Comparison of ENCODE assay signal across 8 cellular contexts in the genomic region with DNA sequence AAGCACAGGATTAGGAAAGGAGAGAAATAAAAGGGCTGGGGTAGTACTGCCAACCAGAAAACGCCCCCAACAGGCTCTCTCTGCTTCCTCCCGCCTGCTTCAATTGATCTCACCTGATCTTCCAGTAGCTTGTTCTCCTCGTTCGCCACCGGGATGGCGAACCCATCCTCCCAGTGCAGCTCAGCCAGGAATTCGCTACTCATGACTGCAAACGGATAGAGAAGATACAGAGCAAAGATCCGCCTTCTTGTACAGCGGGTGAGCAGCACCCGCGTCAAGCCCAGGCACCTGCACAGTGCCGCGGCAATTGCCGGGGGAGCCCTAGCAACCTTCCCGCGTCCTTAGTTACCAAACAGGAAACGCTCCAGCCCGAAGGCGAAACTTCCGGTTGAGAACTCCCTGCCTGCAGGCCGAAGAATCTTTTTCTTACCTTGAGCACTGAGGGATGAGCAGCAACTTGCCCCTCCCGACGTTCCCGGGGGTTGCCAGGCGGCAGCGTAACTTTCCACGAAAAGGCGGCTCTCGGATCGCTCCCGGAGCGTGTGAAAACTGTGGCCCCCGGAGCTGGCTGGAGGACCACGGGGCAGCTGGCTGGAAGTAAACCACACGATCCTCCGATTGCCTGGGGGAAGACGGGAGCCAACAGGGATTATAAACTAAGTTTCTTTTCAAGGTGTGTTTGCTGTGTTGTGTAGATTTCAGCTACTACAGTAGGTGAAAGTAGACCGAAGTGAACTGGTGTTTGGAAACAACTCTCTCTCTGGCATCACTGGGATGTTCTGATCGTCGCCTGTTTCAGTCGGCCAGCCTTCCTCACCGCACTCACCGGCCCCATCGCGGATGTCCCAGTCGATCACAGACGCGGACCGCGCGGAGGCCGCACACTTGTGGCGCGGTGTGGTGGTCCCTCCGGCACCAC. TPM values are rescaled to one million over a fixed set of nuclear protein-coding genes. Genes with fewer than 3 reads are reported as not detected.
DNase-seq lines count a peak whose midpoint lies in the region; ATAC-seq and TF ChIP-seq lines count a peak whose summit lies in the region.

A gene (minus strand): TSS at position 312 of the 919 bp plus-strand sequence. CDS start 109 bp downstream, at position 203.

- H3K27ac Mint-ChIP-seq in activated B cell treated with CpG ODN at 0.5 μM for 24 hours, result no peak within 1 kb of the TSS
- no peak within 1 kb of the TSS for H3K27ac Mint-ChIP-seq in central memory CD8-positive, alpha-beta T cell (ENCODE audit: low read depth)

- peaks cover 21% of the 10 kb centered on the region for H3K4me1 Mint-ChIP-seq in activated B cell treated with CpG ODN at 0.5 μM for 24 hours
- H3K4me1 Mint-ChIP-seq in central memory CD8-positive, alpha-beta T cell, result peaks cover 10% of the 10 kb centered on the region

- H3K36me3 Mint-ChIP-seq in activated B cell treated with CpG ODN at 0.5 μM for 24 hours (ENCODE audit: low read depth), result no peaks in the 10 kb centered on the region
- H3K36me3 Mint-ChIP-seq in central memory CD8-positive, alpha-beta T cell (ENCODE audit: insufficient read depth), result peaks cover 2% of the 10 kb centered on the region

- CTCF ChIA-PET in activated B cell treated with CpG ODN at 0.5 μM for 24 hours (lab: Charles Lee), result no interaction called here

- DNase-seq in NCI-H187 (lab: John Stamatoyannopoulos, UW) (peak; percentile 83 to 85), activated B cell treated with CpG ODN at 0.5 μM for 24 hours (peak; percentile 21), kidney glomerular epithelial cell (lab: John Stamatoyannopoulos, UW) (peak; percentile 66)
- peak in 1 of 2 donors; percentile 17 for DNase-seq in central memory CD8-positive, alpha-beta T cell (ENCODE audit: low spot score in 2 of 2)
- DNase-seq in stimulated activated CD4-positive, alpha-beta T cell treated with anti-CD3 and anti-CD28 coated beads, Interleukin-15, amount 100 ng/mL, for 48 hours (ENCODE audit: low read depth in 2 of 2), result peak; percentile 42 to 70
- DNase-seq in NK-92 treated with Interleukin-12 subunit alpha and Interleukin-12 subunit beta, amount 100 ng/mL, for 24 hours (lab: John Stamatoyannopoulos, UW), result no peak

- intact Hi-C loops in activated B cell treated with CpG ODN at 0.5 μM for 24 hours (cut with micrococcal nuclease), result no loop called here

- peaks cover 3% of the 10 kb centered on the region for H3K9me3 Mint-ChIP-seq in activated B cell treated with CpG ODN at 0.5 μM for 24 hours
- no peaks in the 10 kb centered on the region for H3K9me3 Mint-ChIP-seq in central memory CD8-positive, alpha-beta T cell

- POLR2A ChIA-PET in activated B cell treated with CpG ODN at 0.5 μM for 24 hours (lab: Charles Lee), result no interaction called here

- peaks cover 50% of the 10 kb centered on the region for H3K27me3 Mint-ChIP-seq in activated B cell treated with CpG ODN at 0.5 μM for 24 hours
- peaks cover 83% of the 10 kb centered on the region for H3K27me3 Mint-ChIP-seq in central memory CD8-positive, alpha-beta T cell

- peak within 1 kb of the TSS; percentile 83 for H3K4me3 Mint-ChIP-seq in activated B cell treated with CpG ODN at 0.5 μM for 24 hours
- H3K4me3 Mint-ChIP-seq in central memory CD8-positive, alpha-beta T cell, result peak within 1 kb of the TSS; percentile 80

- TF ChIP-seq CTCF in activated B cell treated with CpG ODN at 0.5 μM for 24 hours (IDR thresholded peaks at IDR 0.05), result no peak

- ATAC-seq in GM18499 (IDR thresholded peaks at IDR 0.05; ENCODE audit: insufficient read depth, unreplicated experiment), result peak; percentile 91
- ATAC-seq in HG02852 (IDR thresholded peaks at IDR 0.05; ENCODE audit: unreplicated experiment), result peak; percentile 96
- ATAC-seq in activated B cell treated with CpG ODN at 0.5 μM for 24 hours (ENCODE audit: low read depth), result peak; percentile 75
- peak; percentile 77 for ATAC-seq in central memory CD8-positive, alpha-beta T cell (replicated peaks; ENCODE audit: extremely low read depth, poor library complexity, severe bottlenecking)

RNA-seq across cellular contexts. Expression of the gene that starts here (rescaled TPM):
- not detected in 2 replicates for total RNA-seq in activated B cell treated with CpG ODN at 0.5 μM for 24 hours

Comparison
In these comparisons a context has a peak if more than half of its experiments do, and no peak if none do; other contexts are left out.
1. Peak in DNase-seq and ATAC-seq in activated B cell treated with CpG ODN at 0.5 μM for 24 hours; RNA of the gene not detected or under 1 TPM.